Comparison of ENCODE assay signal across 18 cellular contexts in genomic region chr6:155260686-155261085, GRCh38. TPM values are rescaled to one million over a fixed set of nuclear protein-coding genes. Genes with fewer than 3 reads are reported as not detected.
DNase-seq lines count a peak whose midpoint lies in the region; ATAC-seq and TF ChIP-seq lines count a peak whose summit lies in the region.
"Had no signal": no experiment of that assay in that cellular context is flagged by ENCODE, and none has a peak within 500 bp of the region (broad histone marks: within the 10 kb centered on the region; RNA-seq: fewer than 3 reads in every experiment).

No MANE protein-coding gene starts in this region.

- H3K4me1 Mint-ChIP-seq in activated CD8-positive, alpha-beta T cell treated with anti-CD3 and anti-CD28 coated beads for 36 hours (ENCODE audit: low read depth): peaks cover 10% of the 10 kb centered on the region
- H3K4me1 Mint-ChIP-seq in activated CD8-positive, alpha-beta T cell treated with anti-CD3 and anti-CD28 coated beads, Interleukin-2, amount 10 ng/mL, durations not matched to agents 7 days and 5 days (ENCODE audit: low read depth): no peaks in the 10 kb centered on the region
- H3K4me1 Mint-ChIP-seq in neural crest cell: peaks cover 47% of the 10 kb centered on the region

- H3K36me3 Mint-ChIP-seq in activated CD8-positive, alpha-beta T cell treated with anti-CD3 and anti-CD28 coated beads for 36 hours (ENCODE audit: low read depth): peaks cover 28% of the 10 kb centered on the region
- peaks cover 8% of the 10 kb centered on the region for H3K36me3 Mint-ChIP-seq in activated CD8-positive, alpha-beta T cell treated with anti-CD3 and anti-CD28 coated beads, Interleukin-2, amount 10 ng/mL, durations not matched to agents 7 days and 5 days (ENCODE audit: low read depth)
- H3K36me3 Mint-ChIP-seq in neural crest cell (ENCODE audit: low read depth): peaks cover 14% of the 10 kb centered on the region

- CTCF ChIA-PET in activated CD8-positive, alpha-beta T cell treated with anti-CD3 and anti-CD28 coated beads for 36 hours (lab: Charles Lee): no interaction called here
- CTCF ChIA-PET in activated CD8-positive, alpha-beta T cell treated with anti-CD3 and anti-CD28 coated beads, Interleukin-2, amount 10 ng/mL, durations not matched to agents 7 days and 5 days (lab: Charles Lee): no interaction called here

- no peak for ATAC-seq in activated CD8-positive, alpha-beta T cell treated with anti-CD3 and anti-CD28 coated beads for 36 hours
- ATAC-seq in activated CD8-positive, alpha-beta T cell treated with anti-CD3 and anti-CD28 coated beads, Interleukin-2, amount 10 ng/mL, durations not matched to agents 7 days and 5 days: no peak
- ATAC-seq in GM21576 (IDR thresholded peaks at IDR 0.05; ENCODE audit: unreplicated experiment): peak; percentile 53
- peak; percentile 58 for ATAC-seq in HG03103 (IDR thresholded peaks at IDR 0.05; ENCODE audit: low read depth, unreplicated experiment)

- H3K9me3 Mint-ChIP-seq in activated CD8-positive, alpha-beta T cell treated with anti-CD3 and anti-CD28 coated beads for 36 hours: no peaks in the 10 kb centered on the region
- no peaks in the 10 kb centered on the region for H3K9me3 Mint-ChIP-seq in activated CD8-positive, alpha-beta T cell treated with anti-CD3 and anti-CD28 coated beads, Interleukin-2, amount 10 ng/mL, durations not matched to agents 7 days and 5 days (ENCODE audit: insufficient read depth)
- H3K9me3 Mint-ChIP-seq in neural crest cell: no peaks in the 10 kb centered on the region

- no peak for TF ChIP-seq CTCF in activated CD8-positive, alpha-beta T cell treated with anti-CD3 and anti-CD28 coated beads for 36 hours (IDR thresholded peaks at IDR 0.05)
- TF ChIP-seq CTCF in neural crest cell (conservative IDR thresholded peaks at IDR 0.05): no peak

- H3K27me3 Mint-ChIP-seq in activated CD8-positive, alpha-beta T cell treated with anti-CD3 and anti-CD28 coated beads for 36 hours: no peaks in the 10 kb centered on the region
- no peaks in the 10 kb centered on the region for H3K27me3 Mint-ChIP-seq in activated CD8-positive, alpha-beta T cell treated with anti-CD3 and anti-CD28 coated beads, Interleukin-2, amount 10 ng/mL, durations not matched to agents 7 days and 5 days (ENCODE audit: low read depth)
- H3K27me3 Mint-ChIP-seq in neural crest cell (ENCODE audit: low read depth): no peaks in the 10 kb centered on the region

- POLR2A ChIA-PET in activated CD8-positive, alpha-beta T cell treated with anti-CD3 and anti-CD28 coated beads for 36 hours (lab: Charles Lee): interaction anchor here (1.1 to 1.2 kb wide), 2 partner anchors 20 to 82 kb away, joined by 4 to 5 read pairs; no protein-coding TSS in a partner anchor
- POLR2A ChIA-PET in activated CD8-positive, alpha-beta T cell treated with anti-CD3 and anti-CD28 coated beads, Interleukin-2, amount 10 ng/mL, durations not matched to agents 7 days and 5 days (lab: Charles Lee): no interaction called here

- DNase-seq in activated CD8-positive, alpha-beta T cell treated with anti-CD3 and anti-CD28 coated beads for 36 hours: no peak
- DNase-seq in activated CD8-positive, alpha-beta T cell treated with anti-CD3 and anti-CD28 coated beads, Interleukin-2, amount 10 ng/mL, durations not matched to agents 7 days and 5 days: no peak
- no peak for DNase-seq in neural crest cell (ENCODE audit: low read depth, low spot score)
- no peak for DNase-seq in GM19240 (ENCODE audit: insufficient read length, low spot score)
- no peak for DNase-seq in DMS 273 treated with DMSO at 0.1 percent for 48 hours (lab: John Stamatoyannopoulos, UW)
- DNase-seq in DMS79 (lab: John Stamatoyannopoulos, UW): no peak
- DNase-seq: HCEC 1CT, mesenchymal stem cell, NCI-H1092, NCI-H510A treated with DMSO at 0.1 percent for 48 hours, occipital lobe, small intestine had no signal

- intact Hi-C loops in activated CD8-positive, alpha-beta T cell treated with anti-CD3 and anti-CD28 coated beads for 36 hours (cut with micrococcal nuclease): loop anchor here (5.0 kb wide), 1 partner anchor 338 kb away; no protein-coding TSS in a partner anchor

- peak overlapping the region; percentile 48 for H3K27ac Mint-ChIP-seq in activated CD8-positive, alpha-beta T cell treated with anti-CD3 and anti-CD28 coated beads for 36 hours
- no peak overlapping the region for H3K27ac Mint-ChIP-seq in activated CD8-positive, alpha-beta T cell treated with anti-CD3 and anti-CD28 coated beads, Interleukin-2, amount 10 ng/mL, durations not matched to agents 7 days and 5 days
- peak overlapping the region; percentile 15 for H3K27ac Mint-ChIP-seq in neural crest cell (ENCODE audit: unreplicated experiment)

- H3K4me3 Mint-ChIP-seq in activated CD8-positive, alpha-beta T cell treated with anti-CD3 and anti-CD28 coated beads for 36 hours: no peak overlapping the region
- H3K4me3 Mint-ChIP-seq in activated CD8-positive, alpha-beta T cell treated with anti-CD3 and anti-CD28 coated beads, Interleukin-2, amount 10 ng/mL, durations not matched to agents 7 days and 5 days: no peak overlapping the region
- no peak overlapping the region for H3K4me3 Mint-ChIP-seq in neural crest cell

RNA-seq across cellular contexts. Expression of gene CLDN20, which starts 3.1 kb away (rescaled TPM):
- total RNA-seq in activated CD8-positive, alpha-beta T cell treated with anti-CD3 and anti-CD28 coated beads for 36 hours: not detected
- total RNA-seq in activated CD8-positive, alpha-beta T cell treated with anti-CD3 and anti-CD28 coated beads, Interleukin-2, amount 10 ng/mL, durations not matched to agents 7 days and 5 days: not detected
- total RNA-seq in neural crest cell: not detected in 2 replicates
- total RNA-seq: activated CD8-positive, alpha-beta memory T cell treated with anti-CD3 and anti-CD28 coated beads for 36 hours; HT1080; occipital lobe; T-helper 2 cell treated with Interferon-gamma antibody and Interleukin-4, amounts not matched to agents 100 ng/mL and 5 ng/mL, for 36 hours; ureter had no signal

RNA-seq across cellular contexts. Expression of gene TFB1M, which starts 53.6 kb away (rescaled TPM):
- total RNA-seq in activated CD8-positive, alpha-beta T cell treated with anti-CD3 and anti-CD28 coated beads for 36 hours: 10 to 100 TPM; 70.9 to 76.6 TPM
- 10 to 100 TPM; 34.9 to 35.1 TPM for total RNA-seq in activated CD8-positive, alpha-beta T cell treated with anti-CD3 and anti-CD28 coated beads, Interleukin-2, amount 10 ng/mL, durations not matched to agents 7 days and 5 days
- total RNA-seq in neural crest cell: 26.8 and 30.5 TPM in 2 replicates

Comparison
In these comparisons a context has a peak if more than half of its experiments do, and no peak if none do; other contexts are left out.
1. ATAC-seq: peak in GM21576 (single experiment) and HG03103 (single experiment); none in activated CD8-positive, alpha-beta T cell treated with anti-CD3 and anti-CD28 coated beads for 36 hours (single experiment) and activated CD8-positive, alpha-beta T cell treated with anti-CD3 and anti-CD28 coated beads, Interleukin-2, amount 10 ng/mL, durations not matched to agents 7 days and 5 days (single experiment).